ENCODE assay signal across 15 cellular contexts in the genomic region with DNA sequence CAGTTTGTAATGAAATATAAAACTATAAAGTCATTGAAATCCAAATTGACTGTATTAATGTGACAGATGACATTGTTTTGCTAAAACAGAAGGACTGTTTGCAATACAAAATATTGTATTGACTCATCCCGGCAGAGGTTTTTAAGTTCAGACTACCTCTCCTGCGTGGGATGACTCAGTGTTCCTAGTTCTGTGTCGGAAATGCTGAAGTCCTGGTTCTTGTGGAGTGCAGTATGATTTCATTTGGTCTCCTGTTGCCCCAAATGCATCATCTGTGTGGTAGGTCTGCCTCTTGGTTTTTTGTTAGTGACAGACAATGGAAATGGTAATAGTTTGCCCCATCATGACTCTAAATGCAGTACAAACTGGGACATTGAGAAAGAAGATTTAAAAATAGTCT. TPM values are rescaled to one million over a fixed set of nuclear protein-coding genes. Genes with fewer than 3 reads are reported as not detected.
DNase-seq lines count a peak whose midpoint lies in the region; ATAC-seq, FAIRE-seq and TF ChIP-seq lines count a peak whose summit lies in the region.
"Had no signal": no experiment of that assay in that cellular context is flagged by ENCODE, and none has a peak within 500 bp of the region (broad histone marks: within the 10 kb centered on the region; RNA-seq: fewer than 3 reads in every experiment).

No MANE protein-coding gene starts in this region.

- CTCF ChIA-PET in A549 (lab: Yijun Ruan, JAX) = no interaction called here

- no peak for TF ChIP-seq RAD21 in A549 (conservative IDR thresholded peaks at IDR 0.05 in 1 of 2, IDR thresholded peaks at IDR 0.05 in 1 of 2)

- no peaks in the 10 kb centered on the region for H3K36me3 ChIP-seq in right atrium auricular region

- 0 out of 3 replicates have a peak overlapping the region, but pooled peaks have one; percentile 3 for H3K4me2 ChIP-seq in A549

- H3K36me3 Mint-ChIP-seq in T-helper 2 cell treated with Interferon-gamma antibody and Interleukin-4, amounts not matched to agents 5 μg/mL and 100 μg/mL, for 36 hours (ENCODE audit: low read depth) = no peaks in the 10 kb centered on the region
- H3K36me3 Mint-ChIP-seq: brain; natural killer cell treated with Interleukin-12 subunit alpha and Interleukin-12 subunit beta and Interleukin-15 and Interleukin-18, amount 100 ng/mL, for 72 hours had no signal

- no peaks in the 10 kb centered on the region for H3K27me3 ChIP-seq in right atrium auricular region

- DNase-seq in A549 (ENCODE audit: low read depth in 1 of 2, low spot score in 1 of 2) (peak in 1 of 2 experiments; percentile 14), CD1c-positive myeloid dendritic cell (ENCODE audit: extremely low spot score) (peak; percentile 83), fibroblast of peridontal ligament (ENCODE audit: extremely low read depth) (peak; percentile 65), COLO829 (ENCODE audit: low spot score) (no peak), right atrium auricular region (ENCODE audit: low spot score) (no peak)
- peak; percentile 23 for DNase-seq in T-helper 2 cell treated with Interferon-gamma antibody and Interleukin-4, amounts not matched to agents 5 μg/mL and 100 μg/mL, for 36 hours (ENCODE audit: low spot score)
- DNase-seq: Caco-2; H7; stimulated activated CD8-positive, alpha-beta memory T cell treated with anti-CD3 and anti-CD28 coated beads, Interleukin-4, amount 100 ng/mL, for 48 hours had no signal

- 0 out of 6 replicates have a peak, but pooled peaks of 1 of the 2 experiments have one; percentile 22 for ATAC-seq in A549
- no peak for ATAC-seq in HG03342 (IDR thresholded peaks at IDR 0.05; ENCODE audit: unreplicated experiment)
- ATAC-seq in HG03565 (IDR thresholded peaks at IDR 0.05; ENCODE audit: unreplicated experiment) = no peak

- no peak for TF ChIP-seq EP300 in A549 (IDR thresholded peaks at IDR 0.05)

- H3K27ac ChIP-seq in A549 (no peak overlapping the region), right atrium auricular region (no peak overlapping the region)
- H3K27ac ChIP-seq: skin epidermis had no signal

- H3K9me3 ChIP-seq in A549 (no peaks in the 10 kb centered on the region), right atrium auricular region (no peaks in the 10 kb centered on the region)
- H3K9me3 ChIP-seq: Caco-2 had no signal

- no peak for FAIRE-seq in A549 (lab: Jason Lieb, UNC)
- FAIRE-seq: keratinocyte had no signal

- no peak overlapping the region for H3K4me3 Mint-ChIP-seq in T-helper 2 cell treated with Interferon-gamma antibody and Interleukin-4, amounts not matched to agents 5 μg/mL and 100 μg/mL, for 36 hours
- H3K4me3 Mint-ChIP-seq: brain; natural killer cell treated with Interleukin-12 subunit alpha and Interleukin-12 subunit beta and Interleukin-15 and Interleukin-18, amount 100 ng/mL, for 72 hours had no signal

- no peak for TF ChIP-seq POLR2A in A549 (IDR thresholded peaks at IDR 0.05; ENCODE audit: low read length)

- no peak overlapping the region for H3K27ac Mint-ChIP-seq in T-helper 2 cell treated with Interferon-gamma antibody and Interleukin-4, amounts not matched to agents 5 μg/mL and 100 μg/mL, for 36 hours
- H3K27ac Mint-ChIP-seq: natural killer cell treated with Interleukin-12 subunit alpha and Interleukin-12 subunit beta and Interleukin-15 and Interleukin-18, amount 100 ng/mL, for 72 hours had no signal

- POLR2A ChIA-PET in A549 (lab: Yijun Ruan, JAX) = no interaction called here

- peaks cover 14% of the 10 kb centered on the region for H3K4me1 Mint-ChIP-seq in T-helper 2 cell treated with Interferon-gamma antibody and Interleukin-4, amounts not matched to agents 5 μg/mL and 100 μg/mL, for 36 hours (ENCODE audit: low read depth)

- H3K4me1 ChIP-seq in A549 (no peaks in the 10 kb centered on the region; the same call in 2 of the 3 replicates), right atrium auricular region (no peaks in the 10 kb centered on the region)
- H3K4me1 ChIP-seq: Caco-2 had no signal

- no peaks in the 10 kb centered on the region for H3K27me3 Mint-ChIP-seq in T-helper 2 cell treated with Interferon-gamma antibody and Interleukin-4, amounts not matched to agents 5 μg/mL and 100 μg/mL, for 36 hours (ENCODE audit: low read depth)
- H3K27me3 Mint-ChIP-seq: natural killer cell treated with Interleukin-12 subunit alpha and Interleukin-12 subunit beta and Interleukin-15 and Interleukin-18, amount 100 ng/mL, for 72 hours had no signal

- H3K4me3 ChIP-seq in A549 (no peak overlapping the region), right atrium auricular region (no peak overlapping the region)
- H3K4me3 ChIP-seq: skin epidermis had no signal

- no peak for TF ChIP-seq CTCF in A549 (IDR thresholded peaks at IDR 0.05)
- no peak for TF ChIP-seq CTCF in right atrium auricular region (IDR thresholded peaks at IDR 0.05)

- no peaks in the 10 kb centered on the region for H3K9me3 Mint-ChIP-seq in T-helper 2 cell treated with Interferon-gamma antibody and Interleukin-4, amounts not matched to agents 5 μg/mL and 100 μg/mL, for 36 hours
- H3K9me3 Mint-ChIP-seq: brain; natural killer cell treated with Interleukin-12 subunit alpha and Interleukin-12 subunit beta and Interleukin-15 and Interleukin-18, amount 100 ng/mL, for 72 hours had no signal

- 21% methylated on average over 3 of the region's 3 CpGs for WGBS in A549 (ENCODE audit: missing lambda C conversion rate)

TF ChIP-seq in A549, 52 proteins besides CTCF, POLR2A, EP300 and RAD21:
- TF ChIP-seq MAFK (IDR thresholded peaks at IDR 0.05; ENCODE audit: partially characterized antibody) (no peak), CHD2 (IDR thresholded peaks at IDR 0.05; ENCODE audit: low read length, partially characterized antibody) (no peak), JUNB (IDR thresholded peaks at IDR 0.05) (no peak), FOSL2 (IDR thresholded peaks at IDR 0.05) (no peak), FOSL2 (CRISPR knock-in tag; IDR thresholded peaks at IDR 0.05) (no peak), RNF2 (IDR thresholded peaks at IDR 0.05; ENCODE audit: borderline replicate concordance, low read depth) (no peak), TFCP2L1 (CRISPR knock-in tag; IDR thresholded peaks at IDR 0.05) (no peak)
TF ChIP-seq in A549: peak in this region for 0.

RNA-seq across cellular contexts. Expression of a gene that starts 27.8 kb away (rescaled TPM):
- polyA plus RNA-seq in A549 (2011; rRNA removed) = 7.2 and 9.8 TPM in 2 replicates
- polyA plus RNA-seq in A549 (2012; cell fraction: cytosol; rRNA removed) = 1.6 and 2.2 TPM in 2 replicates
- 1.2 and 2.1 TPM in 2 replicates for polyA plus RNA-seq in A549 (2012; cell fraction: nucleus; rRNA removed)
- 0.79 to 1.1 TPM (median 0.93 TPM) in 3 replicates for polyA plus RNA-seq in A549 (2017; fragmentation: RNase III; extraction: RNeasy Plus Mini Kit Qiagen cat#74134 plus additional on column Dnase treatment)
- 27.8 and 41.4 TPM in 2 replicates for polyA minus RNA-seq in A549 (2011; rRNA and poly(A)+ RNA removed)
- 1 to 10 TPM; 4.4 to 7.0 TPM for total RNA-seq in right atrium auricular region
- polyA plus RNA-seq: keratinocyte had no signal

Comparison
In these comparisons a context has a peak if more than half of its experiments do, and no peak if none do; other contexts are left out.
1. DNase-seq: peak in CD1c-positive myeloid dendritic cell (single experiment), T-helper 2 cell treated with Interferon-gamma antibody and Interleukin-4, amounts not matched to agents 5 μg/mL and 100 μg/mL, for 36 hours (single experiment) and fibroblast of peridontal ligament (single experiment); none in COLO829 (single experiment) and right atrium auricular region (single experiment).